21 cellular contexts compared by ENCODE assay signal in the genomic region with DNA sequence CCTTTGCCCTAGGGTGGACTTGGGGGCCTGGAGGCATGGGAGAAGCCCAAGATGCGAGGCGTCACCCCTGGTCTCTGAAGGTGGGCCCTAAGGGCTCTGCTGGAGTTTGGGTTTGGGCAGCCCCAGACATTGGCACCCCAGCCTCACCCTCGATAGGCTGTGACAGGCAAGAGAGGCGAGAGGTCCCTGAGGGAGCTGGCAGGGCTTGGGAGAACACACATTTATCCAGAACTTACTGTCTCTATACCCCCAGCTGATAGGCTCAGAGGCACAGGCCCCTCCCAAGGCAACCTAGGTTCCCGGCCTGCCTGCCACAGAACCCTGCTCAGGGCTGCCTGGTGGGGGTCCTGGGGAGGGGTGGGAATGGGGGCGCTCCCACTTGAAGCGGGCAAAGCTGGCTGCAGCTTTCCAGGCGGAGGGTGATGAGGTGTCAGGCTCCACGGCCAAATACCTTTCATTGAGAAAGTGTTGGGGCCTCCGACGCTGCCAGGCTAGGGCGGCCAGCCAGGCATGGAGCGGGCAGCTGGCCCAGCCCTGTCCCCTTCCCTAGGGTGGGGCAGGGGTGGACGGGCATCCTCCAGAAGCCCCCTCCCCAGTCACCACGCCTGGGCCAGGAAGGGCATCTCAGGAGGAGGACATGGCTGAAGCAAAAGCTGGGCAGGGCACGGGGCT. TPM values are rescaled to one million over a fixed set of nuclear protein-coding genes. Genes with fewer than 3 reads are reported as not detected.
"Had no signal": no experiment of that assay in that cellular context is flagged by ENCODE, and none has a peak within 500 bp of the region (broad histone marks: within the 10 kb centered on the region; RNA-seq: fewer than 3 reads in every experiment).

No MANE protein-coding gene starts in this region.

- ATAC-seq: effector memory CD8-positive, alpha-beta T cell; gastrocnemius medialis; natural killer cell treated with Interleukin-12 subunit alpha and Interleukin-12 subunit beta and Interleukin-15 and Interleukin-18, amount 100 ng/mL, for 72 hours; sciatic nerve had no signal

- H3K4me1 ChIP-seq: gastrocnemius medialis, neural progenitor cell, parathyroid adenoma, prostate gland had no signal

- H2AFZ ChIP-seq: neural progenitor cell, parathyroid adenoma had no signal

- H3K27me3 ChIP-seq: neural progenitor cell had no signal

- H3K27ac ChIP-seq: epithelial cell of prostate, esophagus muscularis mucosa, gastrocnemius medialis, neural progenitor cell, parathyroid adenoma, prostate gland, stomach, thoracic aorta had no signal

- H3K36me3 ChIP-seq: esophagus muscularis mucosa, gastrocnemius medialis, neural progenitor cell, prostate gland, stomach, thoracic aorta had no signal

- DNase-seq: cerebellar nuclear complex; effector memory CD8-positive, alpha-beta T cell; gastrocnemius medialis; immature natural killer cell; left colon; mammary epithelial cell; occipital lobe; stimulated activated CD4-positive, alpha-beta T cell treated with anti-CD3 and anti-CD28 coated beads, Interleukin-2, amount 100 ng/mL, for 24 hours; stimulated activated naive CD4-positive, alpha-beta T cell; stomach; substantia nigra; trophoblast cell had no signal

- H3K9me3 ChIP-seq: esophagus muscularis mucosa, gastrocnemius medialis, prostate gland, stomach, thoracic aorta had no signal

- H3K4me2 ChIP-seq: neural progenitor cell had no signal

- H3K4me3 ChIP-seq: esophagus muscularis mucosa, gastrocnemius medialis, neural progenitor cell, prostate gland, stomach, thoracic aorta had no signal

- H3K9ac ChIP-seq: neural progenitor cell, parathyroid adenoma had no signal

RNA-seq across cellular contexts. Expression of a gene that starts 9.7 kb away (rescaled TPM):
- polyA plus RNA-seq: immature natural killer cell had no signal

RNA-seq across cellular contexts. Expression of a gene that starts 32.5 kb away (rescaled TPM):
- total RNA-seq: skeletal muscle tissue had no signal
